Comparison of ENCODE assay signal across 8 cellular contexts in genomic region chr21:33127154-33127893, GRCh38. TPM values are rescaled to one million over a fixed set of nuclear protein-coding genes. Genes with fewer than 3 reads are reported as not detected.
DNase-seq lines count a peak whose midpoint lies in the region; ATAC-seq and TF ChIP-seq lines count a peak whose summit lies in the region.

No MANE protein-coding gene starts in this region.

- no peak overlapping the region for H3K27ac ChIP-seq in right lobe of liver

- H3K4me1 ChIP-seq in right lobe of liver = no peaks in the 10 kb centered on the region

- H3K36me3 ChIP-seq in right lobe of liver = no peaks in the 10 kb centered on the region

- H3K27ac Mint-ChIP-seq in activated CD4-positive, alpha-beta T cell treated with anti-CD3 and anti-CD28 coated beads, Interleukin-2, amount 10 ng/mL, durations not matched to agents 7 days and 5 days = no peak overlapping the region

- CTCF ChIA-PET in activated CD4-positive, alpha-beta T cell treated with anti-CD3 and anti-CD28 coated beads, Interleukin-2, amount 10 ng/mL, durations not matched to agents 7 days and 5 days (lab: Charles Lee) = interaction anchor here (0.9 to 1.4 kb wide), 10 partner anchors 8 to 209 kb away, joined by 3 to 8 read pairs (median 4); no protein-coding TSS in a partner anchor

- H3K27me3 ChIP-seq in right lobe of liver = peaks cover 0 to 3% of the 10 kb centered on the region in 2 donors

- peaks cover 14% of the 10 kb centered on the region for H3K27me3 Mint-ChIP-seq in activated CD4-positive, alpha-beta T cell treated with anti-CD3 and anti-CD28 coated beads, Interleukin-2, amount 10 ng/mL, durations not matched to agents 7 days and 5 days

- POLR2A ChIA-PET in activated CD4-positive, alpha-beta T cell treated with anti-CD3 and anti-CD28 coated beads, Interleukin-2, amount 10 ng/mL, durations not matched to agents 7 days and 5 days (lab: Charles Lee) = no interaction called here

- H3K9me3 ChIP-seq in right lobe of liver = no peaks in the 10 kb centered on the region

- no peaks in the 10 kb centered on the region for H3K9me3 Mint-ChIP-seq in activated CD4-positive, alpha-beta T cell treated with anti-CD3 and anti-CD28 coated beads, Interleukin-2, amount 10 ng/mL, durations not matched to agents 7 days and 5 days

- WGBS in right lobe of liver (ENCODE audit: insufficient coverage, low coverage, low lambda C conversion rate, missing lambda C conversion rate) = 1% methylated on average over 15 of the region's 18 CpGs

- H3K36me3 Mint-ChIP-seq in activated CD4-positive, alpha-beta T cell treated with anti-CD3 and anti-CD28 coated beads, Interleukin-2, amount 10 ng/mL, durations not matched to agents 7 days and 5 days (ENCODE audit: low read depth) = no peaks in the 10 kb centered on the region

- ATAC-seq in GM21529 (IDR thresholded peaks at IDR 0.05; ENCODE audit: unreplicated experiment) (peak; percentile 68), right lobe of liver (peak; percentile 87 to 97 (median 94))

- peak overlapping the region; percentile 39 for H3K4me3 Mint-ChIP-seq in activated CD4-positive, alpha-beta T cell treated with anti-CD3 and anti-CD28 coated beads, Interleukin-2, amount 10 ng/mL, durations not matched to agents 7 days and 5 days

- no peak for TF ChIP-seq POLR2A in right lobe of liver (IDR thresholded peaks at IDR 0.05)

- peak; percentile 64 to 86 (median 69) for TF ChIP-seq CTCF in right lobe of liver (IDR thresholded peaks at IDR 0.05)

- DNase-seq in C1 segment of cervical spinal cord (lab: John Stamatoyannopoulos, UW) = peak in 11 of 14 donors; percentile 46 to 84 (median 80)
- peak; percentile 88 for DNase-seq in NCI-H2196 (lab: John Stamatoyannopoulos, UW; ENCODE audit: unreplicated experiment)
- DNase-seq in activated CD4-positive, alpha-beta T cell treated with anti-CD3 and anti-CD28 coated beads, Interleukin-2, amount 10 ng/mL, durations not matched to agents 7 days and 5 days = peak; percentile 65
- DNase-seq in dermis microvascular lymphatic vessel endothelial cell (ENCODE audit: low read depth in 2 of 2) = peak; percentile 30 to 68
- peak; percentile 65 to 71 (median 68) for DNase-seq in right lobe of liver
- DNase-seq in stimulated activated CD4-positive, alpha-beta T cell treated with anti-CD3 and anti-CD28 coated beads, Interleukin-4, amount 100 ng/mL, for 4 hours = peak; percentile 35 to 47
- no peak for DNase-seq in cortex of kidney (lab: John Stamatoyannopoulos, UW)

- H3K4me1 Mint-ChIP-seq in activated CD4-positive, alpha-beta T cell treated with anti-CD3 and anti-CD28 coated beads, Interleukin-2, amount 10 ng/mL, durations not matched to agents 7 days and 5 days = peaks cover 8% of the 10 kb centered on the region

- H3K4me3 ChIP-seq in right lobe of liver = peak overlapping the region in 2 of 3 donors; percentile 6 to 19

- intact Hi-C loops in right lobe of liver (cut with DNase I) = no loop called here

RNA-seq across cellular contexts. Expression of gene OLIG1, which starts 57.4 kb away (rescaled TPM):
- not detected for total RNA-seq in activated CD4-positive, alpha-beta T cell treated with anti-CD3 and anti-CD28 coated beads, Interleukin-2, amount 10 ng/mL, durations not matched to agents 7 days and 5 days
- total RNA-seq in dermis microvascular lymphatic vessel endothelial cell = not detected in 2 replicates
- total RNA-seq in right lobe of liver = not detected
